Comparison of ENCODE assay signal across 16 cellular contexts in genomic region chr12:53560386-53560785, GRCh38. TPM values are rescaled to one million over a fixed set of nuclear protein-coding genes. Genes with fewer than 3 reads are reported as not detected.
A peak's percentile ranks its signal among the peaks of the same experiment; 100 is the strongest.
DNase-seq lines count a peak whose midpoint lies in the region; ATAC-seq, FAIRE-seq and TF ChIP-seq lines count a peak whose summit lies in the region.
"Had no signal": no experiment of that assay in that cellular context is flagged by ENCODE, and none has a peak within 500 bp of the region (broad histone marks: within the 10 kb centered on the region; RNA-seq: fewer than 3 reads in every experiment).

No MANE protein-coding gene starts in this region.

- peaks cover 55% of the 10 kb centered on the region for H3K4me1 Mint-ChIP-seq in activated CD4-positive, alpha-beta T cell treated with anti-CD3 and anti-CD28 coated beads for 36 hours

- H3K36me3 ChIP-seq in IMR-90 (ENCODE audit: control insufficient read depth, insufficient read depth, low read length): no peaks in the 10 kb centered on the region
- H3K36me3 ChIP-seq: stomach had no signal

- no peak overlapping the region for H3K18ac ChIP-seq in IMR-90 (ENCODE audit: low read depth, low read length)

- H2BK15ac ChIP-seq in IMR-90 (ENCODE audit: low read depth, low read length): no peak overlapping the region

- no TSS peak for BruUV-seq in IMR-90 (replicated peaks; lab: Mats Ljungman, UMichigan)

- no peak overlapping the region for H3K4me3 Mint-ChIP-seq in activated CD4-positive, alpha-beta T cell treated with anti-CD3 and anti-CD28 coated beads for 36 hours
- H3K4me3 Mint-ChIP-seq: dendritic cell treated with granulocyte-macrophage colony-stimulating factor and Interleukin-4, amounts not matched to agents 40 ng/mL and 50 ng/mL, for 4 days; IgD-negative memory B cell had no signal

- POLR2A ChIA-PET in IMR-90 (lab: Charles Lee; ENCODE audit: unreplicated experiment): no interaction called here
- POLR2A ChIA-PET in activated CD4-positive, alpha-beta T cell treated with anti-CD3 and anti-CD28 coated beads for 36 hours (lab: Charles Lee): no interaction called here

- no peak overlapping the region for H4K5ac ChIP-seq in IMR-90 (ENCODE audit: low read depth, low read length)

- no peak overlapping the region for H3K14ac ChIP-seq in IMR-90 (replicated peaks; ENCODE audit: low read depth, low read length)

- no peak overlapping the region for H3K27ac ChIP-seq in IMR-90 (ENCODE audit: insufficient read depth, low read length)
- H3K27ac ChIP-seq: BLaER1 had no signal

- no peak overlapping the region for H4K91ac ChIP-seq in IMR-90 (ENCODE audit: insufficient read depth, low read depth, low read length)

- H2BK5ac ChIP-seq in IMR-90 (ENCODE audit: low read depth, low read length, poor library complexity, severe bottlenecking): no peak overlapping the region

- peaks cover 8 to 22% of the 10 kb centered on the region in 2 experiments for H3K79me1 ChIP-seq in IMR-90 (ENCODE audit: low read depth in 1 of 2, low read length in 2 of 2)

- H3K4me3 ChIP-seq in IMR-90 (ENCODE audit: insufficient read depth, low read depth, low read length) (no peak overlapping the region), cardiac fibroblast (replicated peaks in 1 of 2; ENCODE audit: low read depth in 2 of 2, low read length in 2 of 2) (no peak overlapping the region)
- H3K4me3 ChIP-seq: BLaER1, stomach had no signal

- H2AK9ac ChIP-seq in IMR-90 (replicated peaks; ENCODE audit: low read depth, low read length, poor library complexity): no peak overlapping the region

- peaks cover 6% of the 10 kb centered on the region; the same call in 1 of the 2 replicates for H3K4me1 ChIP-seq in IMR-90 (ENCODE audit: control insufficient read depth, insufficient read depth, low read length)

- intact Hi-C loops in IMR-90 (cut with micrococcal nuclease): no loop called here
- intact Hi-C loops in activated CD4-positive, alpha-beta T cell treated with anti-CD3 and anti-CD28 coated beads for 36 hours (cut with DNase I, micrococcal nuclease): loop anchor here (2.0 to 5.0 kb wide), 4 partner anchors 16 to 67 kb away; partner anchors contain the start of gene ATF7 (in 1 of the 2)

- H4K20me1 ChIP-seq in IMR-90 (ENCODE audit: insufficient read depth, low read length): peaks cover 62% of the 10 kb centered on the region; the same call in 1 of the 2 replicates

- H3K9me1 ChIP-seq in IMR-90 (ENCODE audit: insufficient read depth, low read length): peaks cover 2% of the 10 kb centered on the region; the same call in 1 of the 2 replicates

- H2AFZ ChIP-seq in IMR-90 (replicated peaks; ENCODE audit: low read length, poor library complexity): no peak overlapping the region

- H3K4me2 ChIP-seq in IMR-90 (ENCODE audit: low read depth, low read length): no peak overlapping the region
- H3K4me2 ChIP-seq: BLaER1 had no signal

- no peaks in the 10 kb centered on the region for H3K9me3 ChIP-seq in IMR-90 (ENCODE audit: control insufficient read depth, insufficient read depth, low read length)
- H3K9me3 ChIP-seq: BLaER1, stomach had no signal

- ATAC-seq in IMR-90 (ENCODE audit: low read depth): 0 out of 2 replicates have a peak, but pooled peaks have one; percentile 10
- ATAC-seq in activated CD4-positive, alpha-beta T cell treated with anti-CD3 and anti-CD28 coated beads for 36 hours: no peak

- FAIRE-seq in A204.1 (lab: Jason Lieb, UNC): peak; percentile 99

- H2AK5ac ChIP-seq in IMR-90 (ENCODE audit: low read depth, low read length): no peak overlapping the region

- peaks cover 7% of the 10 kb centered on the region for H3K36me3 Mint-ChIP-seq in activated CD4-positive, alpha-beta T cell treated with anti-CD3 and anti-CD28 coated beads for 36 hours (ENCODE audit: low read depth)
- H3K36me3 Mint-ChIP-seq: IgD-negative memory B cell had no signal

- DNase-seq in IMR-90 (peak; percentile 66), cardiac fibroblast (ENCODE audit: low read depth in 2 of 2) (peak; percentile 92 to 95), hepatic stellate cell (ENCODE audit: low spot score) (peak; percentile 71), GOT3 (lab: John Stamatoyannopoulos, UW) (no peak), retina (no peak)
- DNase-seq in stimulated activated CD4-positive, alpha-beta T cell treated with anti-CD3 and anti-CD28 coated beads, Interleukin-4, amount 100 ng/mL, for 1 hour: no peak
- no peak for DNase-seq in activated CD4-positive, alpha-beta T cell treated with anti-CD3 and anti-CD28 coated beads for 36 hours
- DNase-seq: activated T-cell treated with anti-CD3 and anti-CD28 coated beads, Interleukin-2, amount 50 U/mL, for 48 hours; NCI-H2029 treated with DMSO at 0.1 percent for 48 hours; stimulated activated CD4-positive, alpha-beta T cell treated with anti-CD3 and anti-CD28 coated beads, Interleukin-2, amount 100 ng/mL, for 48 hours; stomach had no signal

- no peak overlapping the region for H3K9ac ChIP-seq in IMR-90 (ENCODE audit: low read depth, low read length)
- H3K9ac ChIP-seq: BLaER1 had no signal

- H3K56ac ChIP-seq in IMR-90 (ENCODE audit: extremely low read depth, insufficient read depth, low read length): no peak overlapping the region

- no peak overlapping the region for H4K8ac ChIP-seq in IMR-90 (ENCODE audit: low read depth in 2 of 2, low read length in 2 of 2)

- H2BK120ac ChIP-seq in IMR-90 (ENCODE audit: low read depth, low read length): no peak overlapping the region

- no peak overlapping the region for H3K4ac ChIP-seq in IMR-90 (ENCODE audit: low read depth, low read length)

- no peak overlapping the region for H3K23ac ChIP-seq in IMR-90 (ENCODE audit: low read depth, low read length)

- TF ChIP-seq POLR2A in IMR-90 (IDR thresholded peaks at IDR 0.05; ENCODE audit: low read depth, low read length): no peak

- TF ChIP-seq CTCF in IMR-90 (conservative IDR thresholded peaks at IDR 0.05; ENCODE audit: low read depth, low read length) (no peak), cardiac fibroblast (IDR thresholded peaks at IDR 0.05; ENCODE audit: low read depth, low read length) (no peak)

- CTCF ChIA-PET in IMR-90 (lab: Yijun Ruan, JAX): no interaction called here
- CTCF ChIA-PET in activated CD4-positive, alpha-beta T cell treated with anti-CD3 and anti-CD28 coated beads for 36 hours (lab: Charles Lee): interaction anchor here (0.5 to 0.6 kb wide), 3 partner anchors 12 to 363 kb away, joined by 3 to 8 read pairs (median 3); no protein-coding TSS in a partner anchor

- H3K27ac Mint-ChIP-seq in activated CD4-positive, alpha-beta T cell treated with anti-CD3 and anti-CD28 coated beads for 36 hours: no peak overlapping the region
- H3K27ac Mint-ChIP-seq: dendritic cell treated with granulocyte-macrophage colony-stimulating factor and Interleukin-4, amounts not matched to agents 40 ng/mL and 50 ng/mL, for 4 days had no signal

- TF ChIP-seq RAD21 in IMR-90 (IDR thresholded peaks at IDR 0.05; ENCODE audit: low read length): no peak

- H3K27me3 ChIP-seq in IMR-90 (ENCODE audit: control insufficient read depth, insufficient read depth, low read length): no peaks in the 10 kb centered on the region
- H3K27me3 ChIP-seq: BLaER1, stomach had no signal

- WGBS in IMR-90 (ENCODE audit: extremely low coverage in 2 of 2, insufficient read length in 1 of 2), 2 experiments: 83% methylated on average over 1 of the region's 5 CpGs; no CpG with 5 or more reads in 1 of the 2 experiments

- no peaks in the 10 kb centered on the region for H3K27me3 Mint-ChIP-seq in activated CD4-positive, alpha-beta T cell treated with anti-CD3 and anti-CD28 coated beads for 36 hours
- H3K27me3 Mint-ChIP-seq: dendritic cell treated with granulocyte-macrophage colony-stimulating factor and Interleukin-4, amounts not matched to agents 40 ng/mL and 50 ng/mL, for 4 days; IgD-negative memory B cell had no signal

- in situ Hi-C loops in IMR-90 (cut with MboI; ENCODE audit: low sequenced_read_pairs): no loop called here

- dilution Hi-C loops in IMR-90 (cut with HindIII; ENCODE audit: low sequenced_read_pairs, unreplicated experiment): no loop called here

- H2BK20ac ChIP-seq in IMR-90 (ENCODE audit: low read depth, low read length): no peak overlapping the region

- H3K9me3 Mint-ChIP-seq in activated CD4-positive, alpha-beta T cell treated with anti-CD3 and anti-CD28 coated beads for 36 hours (ENCODE audit: low read depth): no peaks in the 10 kb centered on the region
- H3K9me3 Mint-ChIP-seq: dendritic cell treated with granulocyte-macrophage colony-stimulating factor and Interleukin-4, amounts not matched to agents 40 ng/mL and 50 ng/mL, for 4 days had no signal

TF ChIP-seq in IMR-90, 13 proteins besides CTCF, POLR2A, EP300 and RAD21 (continues in another document):
- no peak for TF ChIP-seq RCOR1 (IDR thresholded peaks at IDR 0.05; ENCODE audit: insufficient replicate concordance, low read length)
- TF ChIP-seq ELK1 (IDR thresholded peaks at IDR 0.05; ENCODE audit: borderline replicate concordance, low read depth, low read length): no peak
- TF ChIP-seq SMC3 (IDR thresholded peaks at IDR 0.05; ENCODE audit: low read depth, low read length): no peak
- TF ChIP-seq, protein P1, sequence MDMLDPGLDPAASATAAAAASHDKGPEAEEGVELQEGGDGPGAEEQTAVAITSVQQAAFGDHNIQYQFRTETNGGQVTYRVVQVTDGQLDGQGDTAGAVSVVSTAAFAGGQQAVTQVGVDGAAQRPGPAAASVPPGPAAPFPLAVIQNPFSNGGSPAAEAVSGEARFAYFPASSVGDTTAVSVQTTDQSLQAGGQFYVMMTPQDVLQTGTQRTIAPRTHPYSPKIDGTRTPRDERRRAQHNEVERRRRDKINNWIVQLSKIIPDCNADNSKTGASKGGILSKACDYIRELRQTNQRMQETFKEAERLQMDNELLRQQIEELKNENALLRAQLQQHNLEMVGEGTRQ (IDR thresholded peaks at IDR 0.05; ENCODE audit: low read depth, low read length): no peak

RNA-seq across cellular contexts. Expression of gene NPFF, which starts 53.1 kb away (rescaled TPM):
- not detected in 2 replicates for total RNA-seq in IMR-90 (2012; rRNA removed)
- not detected in 2 replicates for polyA plus RNA-seq in IMR-90 (2012; rRNA removed)
- not detected in 2 replicates for polyA plus RNA-seq in IMR-90 (2012; cell fraction: cytosol; rRNA removed)
- polyA plus RNA-seq in IMR-90 (2012; cell fraction: nucleus; rRNA removed; ENCODE audit: low replicate concordance): 0.87 TPM in 1 of 2 replicates, not detected in the other
- not detected for total RNA-seq in activated CD4-positive, alpha-beta T cell treated with anti-CD3 and anti-CD28 coated beads for 36 hours
- total RNA-seq: OCI-LY7, stomach had no signal
- polyA plus RNA-seq: IgD-negative memory B cell, stomach had no signal

RNA-seq across cellular contexts. Expression of gene TARBP2, which starts 59.3 kb away (rescaled TPM):
- total RNA-seq in IMR-90 (2012; rRNA removed): 27.4 and 27.8 TPM in 2 replicates
- 46.1 and 49.6 TPM in 2 replicates for polyA plus RNA-seq in IMR-90 (2012; rRNA removed)
- 31.9 and 38.5 TPM in 2 replicates for polyA plus RNA-seq in IMR-90 (2012; cell fraction: cytosol; rRNA removed)
- polyA plus RNA-seq in IMR-90 (2012; cell fraction: nucleus; rRNA removed; ENCODE audit: low replicate concordance): 128 and 140 TPM in 2 replicates
- 10 to 100 TPM; 28.3 to 30.2 TPM for total RNA-seq in activated CD4-positive, alpha-beta T cell treated with anti-CD3 and anti-CD28 coated beads for 36 hours

Comparison
In these comparisons a context has a peak if more than half of its experiments do, and no peak if none do; other contexts are left out.
1. DNase-seq: peak in IMR-90 (single experiment), cardiac fibroblast (2 of 2) and hepatic stellate cell (single experiment); none in stimulated activated CD4-positive, alpha-beta T cell treated with anti-CD3 and anti-CD28 coated beads, Interleukin-4, amount 100 ng/mL, for 1 hour (single experiment), activated CD4-positive, alpha-beta T cell treated with anti-CD3 and anti-CD28 coated beads for 36 hours (single experiment), GOT3 (single experiment) and retina (single experiment).